8 cellular contexts compared by ENCODE assay signal in genomic region chr11:75241906-75242644, GRCh38. TPM values are rescaled to one million over a fixed set of nuclear protein-coding genes. Genes with fewer than 3 reads are reported as not detected.
A peak's percentile ranks its signal among the peaks of the same experiment; 100 is the strongest.
DNase-seq lines count a peak whose midpoint lies in the region; FAIRE-seq and TF ChIP-seq lines count a peak whose summit lies in the region.

No MANE protein-coding gene starts in this region.

- no peak for FAIRE-seq in GM19239 (lab: Jason Lieb, UNC)

- H3K27ac ChIP-seq in AG04450 (ENCODE audit: low read depth, low read length), result no peak overlapping the region

- H3K4me1 Mint-ChIP-seq in HFFc6 (ENCODE audit: low read depth), result no peaks in the 10 kb centered on the region

- no peak for DNase-seq in AG04450 (ENCODE audit: low read depth, low spot score)
- no peak for DNase-seq in HFFc6
- DNase-seq in astrocyte of the cerebellum (ENCODE audit: low read depth), result no peak
- no peak for DNase-seq in SW 1271 (lab: John Stamatoyannopoulos, UW)
- no peak for DNase-seq in kidney glomerular epithelial cell (lab: John Stamatoyannopoulos, UW)
- no peak for DNase-seq in cerebellum (ENCODE audit: low spot score)
- DNase-seq in GM19239 (ENCODE audit: insufficient read length, low spot score), result no peak

- CTCF ChIA-PET in AG04450 (lab: Charles Lee), result interaction anchor here (0.5 to 5.4 kb wide), 23 partner anchors 9 to 375 kb away, joined by 3 to 29 read pairs (median 3); no protein-coding TSS in a partner anchor

- in situ Hi-C loops in astrocyte of the cerebellum (cut with HindIII; ENCODE audit: low sequenced_read_pairs), result no loop called here

- POLR2A ChIA-PET in AG04450 (lab: Yijun Ruan, JAX), result no interaction called here

- H3K4me3 Mint-ChIP-seq in HFFc6, result peak overlapping the region; percentile 72

- no peaks in the 10 kb centered on the region for H3K36me3 Mint-ChIP-seq in HFFc6 (ENCODE audit: low read depth)

- no peaks in the 10 kb centered on the region; the same call in 1 of the 2 replicates for H3K9me3 ChIP-seq in AG04450 (ENCODE audit: control insufficient read depth, insufficient read depth, low read length)
- no peaks in the 10 kb centered on the region for H3K9me3 ChIP-seq in mononuclear cell (ENCODE audit: low read depth, low read length)

- TF ChIP-seq CTCF in AG04450 (IDR thresholded peaks at IDR 0.05; ENCODE audit: low read depth, low read length) (no peak), HFFc6 (IDR thresholded peaks at IDR 0.05) (peak; percentile 36), astrocyte of the cerebellum (IDR thresholded peaks at IDR 0.05; ENCODE audit: low read depth, low read length, missing control alignments) (no peak)

- H3K4me1 ChIP-seq in mononuclear cell (ENCODE audit: insufficient read depth, low read length), result peaks cover 21% of the 10 kb centered on the region

- H3K27me3 Mint-ChIP-seq in HFFc6 (ENCODE audit: insufficient read depth), result peaks cover 57% of the 10 kb centered on the region

- H3K4me3 ChIP-seq in AG04450 (ENCODE audit: low read depth, low read length) (peak overlapping the region; percentile 60), astrocyte of the cerebellum (ENCODE audit: low read depth, low read length) (peak overlapping the region; percentile 32), mononuclear cell (ENCODE audit: low read length) (peak overlapping the region; percentile 40)

- peaks cover 73% of the 10 kb centered on the region for H3K27me3 ChIP-seq in AG04450 (ENCODE audit: control insufficient read depth, insufficient read depth, low read length)
- peaks cover 36% of the 10 kb centered on the region for H3K27me3 ChIP-seq in mononuclear cell (ENCODE audit: insufficient read depth, low read length)

- no peaks in the 10 kb centered on the region for H3K9me3 Mint-ChIP-seq in HFFc6

- H3K27ac Mint-ChIP-seq in HFFc6, result no peak overlapping the region

RNA-seq across cellular contexts. Expression of gene TPBGL, which starts 1.5 kb away (rescaled TPM):
- 0.02 TPM in 1 of 2 replicates, not detected in the other for polyA plus RNA-seq in AG04450 (2011; rRNA removed)
- not detected in 2 replicates for polyA minus RNA-seq in AG04450 (2011; rRNA and poly(A)+ RNA removed)
- total RNA-seq in HFFc6 (2021; fragmentation: NEBNext Ultra II Directional; extraction: Animal tissue kit (Norgen Biotek cat#: 25700)), result not detected
- total RNA-seq in mononuclear cell, result 0.10 TPM
- total RNA-seq in cerebellum, result 0.09 TPM
